Comparison of ENCODE assay signal across 8 cellular contexts in the genomic region with DNA sequence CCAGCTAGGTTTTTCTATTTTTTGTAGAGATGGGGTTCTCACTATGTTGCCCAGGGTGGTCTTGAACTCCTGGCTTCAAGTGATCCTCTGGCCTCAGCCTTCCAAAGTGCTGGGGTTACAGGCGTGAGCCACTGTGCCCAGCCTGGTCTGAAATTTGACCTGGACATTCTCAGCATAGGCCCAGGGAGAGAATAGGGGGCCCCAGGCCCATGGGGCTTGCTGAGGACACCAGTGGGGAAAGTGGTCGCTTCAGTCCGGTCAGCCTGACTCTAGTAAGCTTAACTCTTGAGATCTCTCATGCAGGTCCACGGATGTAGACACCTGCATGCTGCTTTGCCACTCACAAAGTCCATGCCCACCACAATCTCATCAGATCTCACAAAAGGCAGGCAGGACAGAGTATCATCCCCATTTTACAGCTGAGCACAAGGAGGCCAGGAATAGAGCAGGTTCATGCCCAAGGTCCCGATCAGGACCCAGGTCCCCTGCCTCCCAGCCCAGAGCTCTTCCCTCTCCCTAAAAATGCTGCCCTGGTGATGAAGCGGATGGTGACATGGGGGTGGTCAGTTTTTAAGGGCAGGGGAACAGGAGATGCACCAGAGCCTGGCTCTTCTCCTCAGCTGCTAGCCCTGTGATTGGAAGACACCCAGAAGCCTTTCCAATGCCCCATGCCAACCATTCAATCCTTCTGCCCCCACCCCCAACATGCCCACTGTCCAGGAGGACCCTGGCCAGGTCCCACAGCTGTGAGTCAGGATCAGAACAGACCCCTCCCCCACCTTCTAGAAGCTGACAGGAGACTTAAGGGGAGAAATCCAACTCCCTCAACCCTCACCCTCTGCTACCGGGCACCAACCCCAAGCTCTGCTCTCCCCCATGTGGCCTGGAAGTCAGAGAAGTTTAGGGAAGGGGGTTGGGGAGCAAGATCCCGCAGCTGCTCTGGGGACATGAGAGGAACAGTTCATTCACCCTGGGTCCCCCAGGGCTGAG. TPM values are rescaled to one million over a fixed set of nuclear protein-coding genes. Genes with fewer than 3 reads are reported as not detected.
DNase-seq lines count a peak whose midpoint lies in the region; ATAC-seq and TF ChIP-seq lines count a peak whose summit lies in the region.

No MANE protein-coding gene starts in this region.

- H3K4me3 ChIP-seq in A673 (ENCODE audit: low read depth, low read length, poor library complexity, severe bottlenecking) (peak overlapping the region; percentile 85), HEK293 (ENCODE audit: low read depth, low read length) (peak overlapping the region; percentile 49), mammary epithelial cell (replicated peaks in 1 of 3; ENCODE audit: insufficient read depth in 1 of 3, low read depth in 2 of 3, low read length in 3 of 3) (peak overlapping the region; percentile 49 to 74 (median 57)), mesodermal cell (ENCODE audit: extremely low read depth, insufficient read depth, low read length, poor library complexity, severe bottlenecking) (peak overlapping the region; percentile 54)

- ATAC-seq in HG03457 (IDR thresholded peaks at IDR 0.05; ENCODE audit: unreplicated experiment) = no peak

- TF ChIP-seq CTCF in A673 (conservative IDR thresholded peaks at IDR 0.05; ENCODE audit: low read depth, low read length) (no peak), HEK293 (tag by site-specific recombination; IDR thresholded peaks at IDR 0.05) (no peak), mammary epithelial cell (conservative IDR thresholded peaks at IDR 0.05 in 1 of 2, IDR thresholded peaks at IDR 0.05 in 1 of 2; ENCODE audit: extremely low read depth in 1 of 2, insufficient read depth in 1 of 2, low read depth in 1 of 2, low read length in 2 of 2) (no peak)

- dilution Hi-C loops in mammary epithelial cell (cut with HindIII; ENCODE audit: low sequenced_read_pairs) = no loop called here

- peak overlapping the region; percentile 94 for H3K27ac ChIP-seq in A673 (ENCODE audit: low read depth, low read length, poor library complexity, severe bottlenecking)
- no peak overlapping the region for H3K27ac ChIP-seq in HEK293 (ENCODE audit: extremely low read depth, low read depth, low read length)
- peak overlapping the region; percentile 41 for H3K27ac ChIP-seq in mammary epithelial cell (ENCODE audit: insufficient read depth, low read depth, low read length)
- peak overlapping the region; percentile 36 for H3K27ac ChIP-seq in mesodermal cell (ENCODE audit: low read depth, low read length, severe bottlenecking)

- DNase-seq in A673 (ENCODE audit: low spot score) = no peak
- no peak for DNase-seq in mammary epithelial cell
- no peak for DNase-seq in NOMO-1 treated with DMSO at 0.1 percent for 48 hours (lab: John Stamatoyannopoulos, UW; ENCODE audit: unreplicated experiment)
- no peak for DNase-seq in activated CD8-positive, alpha-beta memory T cell treated with anti-CD3 and anti-CD28 coated beads, Interleukin-2, amount 50 U/mL, for 48 hours
- DNase-seq in NCI-H1436 (lab: John Stamatoyannopoulos, UW) = no peak

- no peaks in the 10 kb centered on the region for H3K27me3 ChIP-seq in A673 (replicated peaks; ENCODE audit: insufficient read depth, low read depth, low read length, poor library complexity)
- H3K27me3 ChIP-seq in mammary epithelial cell (ENCODE audit: insufficient read depth, low read length) = no peaks in the 10 kb centered on the region

- H3K4me1 ChIP-seq in A673 (ENCODE audit: insufficient read depth, low read length, poor library complexity, severe bottlenecking) (peaks cover 50% of the 10 kb centered on the region), HEK293 (ENCODE audit: control insufficient read depth, insufficient read depth, low read length) (peaks cover 24% of the 10 kb centered on the region), mammary epithelial cell (ENCODE audit: insufficient read depth, low read length) (peaks cover 41% of the 10 kb centered on the region), mesodermal cell (ENCODE audit: control insufficient read depth, insufficient read depth, low read length, poor library complexity, severe bottlenecking) (peaks cover 54% of the 10 kb centered on the region)

- POLR2A ChIA-PET in A673 (lab: Charles Lee; ENCODE audit: low non-redundant PET) = no interaction called here
- POLR2A ChIA-PET in HEK293 (lab: Yijun Ruan, JAX) = interaction anchor here (6.3 kb wide), 1 partner anchor 9 kb away, joined by 44 read pairs; a partner anchor contains a TSS

- peaks cover 43% of the 10 kb centered on the region for H3K79me2 ChIP-seq in mammary epithelial cell (ENCODE audit: insufficient read depth, low read length)

- BruUV-seq in A673 (replicated peaks; lab: Mats Ljungman, UMichigan) = no TSS peak
- BruUV-seq in mammary epithelial cell (replicated peaks; lab: Mats Ljungman, UMichigan) = no TSS peak

- 61% methylated on average over 7 of the region's 8 CpGs for WGBS in mammary epithelial cell (ENCODE audit: low coverage, missing lambda C conversion rate)
- WGBS in mesodermal cell (ENCODE audit: insufficient coverage in 2 of 2), 2 experiments = 82 to 86% methylated on average over 5 to 7 of the region's 8 CpGs

- H4K20me1 ChIP-seq in mammary epithelial cell (ENCODE audit: insufficient read depth, low read length) = no peaks in the 10 kb centered on the region

- H3K4me2 ChIP-seq in mammary epithelial cell (ENCODE audit: insufficient read depth, low read depth, low read length) = peak overlapping the region; percentile 91

- peak overlapping the region; percentile 66 for H3K9ac ChIP-seq in mammary epithelial cell (ENCODE audit: insufficient read depth, low read length)

- peaks cover 8% of the 10 kb centered on the region for H3K36me3 ChIP-seq in A673 (ENCODE audit: insufficient read depth, low read length, poor library complexity, severe bottlenecking)
- peaks cover 0 to 8% of the 10 kb centered on the region in 2 experiments; a peak in 1 of 3 replicates for H3K36me3 ChIP-seq in HEK293 (ENCODE audit: control insufficient read depth in 2 of 2, insufficient read depth in 1 of 2, low read length in 2 of 2)
- peaks cover 2% of the 10 kb centered on the region for H3K36me3 ChIP-seq in mammary epithelial cell (ENCODE audit: insufficient read depth, low read length)
- peaks cover 23% of the 10 kb centered on the region for H3K36me3 ChIP-seq in mesodermal cell (ENCODE audit: control insufficient read depth, insufficient read depth, low read length)

- in situ Hi-C loops in mammary epithelial cell (cut with MboI; ENCODE audit: low sequenced_read_pairs in 2 of 2) = no loop called here

- CTCF ChIA-PET in A673 (lab: Charles Lee) (no interaction called here), HEK293 (lab: Yijun Ruan, JAX) (interaction anchor here (0.8 to 0.9 kb wide), 3 partner anchors 14 to 26 kb away, joined by 3 to 6 read pairs (median 5); a partner anchor contains a TSS), mammary epithelial cell (lab: Charles Lee; ENCODE audit: low non-redundant PET) (no interaction called here)

- peak overlapping the region; percentile 32 for H2AFZ ChIP-seq in mammary epithelial cell (ENCODE audit: low read depth, low read length)

- intact Hi-C loops in A673 (cut with micrococcal nuclease; ENCODE audit: unreplicated experiment) (no loop called here), mammary epithelial cell (cut with micrococcal nuclease) (no loop called here)

- no peaks in the 10 kb centered on the region for H3K9me3 ChIP-seq in A673 (ENCODE audit: low read depth, low read length, poor library complexity, severe bottlenecking)
- H3K9me3 ChIP-seq in HEK293 (ENCODE audit: control insufficient read depth, insufficient read depth, low read depth, low read length) = no peaks in the 10 kb centered on the region
- H3K9me3 ChIP-seq in mammary epithelial cell (replicated peaks; ENCODE audit: insufficient read depth, low read length) = no peaks in the 10 kb centered on the region
- H3K9me3 ChIP-seq in mesodermal cell (ENCODE audit: control insufficient read depth, low read length) = no peaks in the 10 kb centered on the region

TF ChIP-seq in HEK293, 187 proteins besides CTCF, POLR2A, EP300 and RAD21 (continues in another document):
- TF ChIP-seq ZNF175 (tag by site-specific recombination; IDR thresholded peaks at IDR 0.05) = no peak
- TF ChIP-seq ZNF658 (tag by site-specific recombination; IDR thresholded peaks at IDR 0.05) = no peak
- no peak for TF ChIP-seq ZNF19 (tag by site-specific recombination; IDR thresholded peaks at IDR 0.05; ENCODE audit: low read depth)
- TF ChIP-seq KLF9 (tag by site-specific recombination; IDR thresholded peaks at IDR 0.05; ENCODE audit: low read depth) = no peak
- no peak for TF ChIP-seq ZBTB21 (tag by site-specific recombination; IDR thresholded peaks at IDR 0.05)
- TF ChIP-seq ZNF777 (tag by site-specific recombination; IDR thresholded peaks at IDR 0.05; ENCODE audit: borderline replicate concordance) = no peak
- TF ChIP-seq ZNF248 (tag by site-specific recombination; IDR thresholded peaks at IDR 0.05) = no peak

RNA-seq across cellular contexts. Expression of a gene that starts 1.8 kb away (rescaled TPM):
- total RNA-seq in A673 (2021) (89.5 and 106 TPM in 2 replicates), mammary epithelial cell (10 to 100 TPM; 21.5 to 29.0 TPM)
- 15.6 TPM for polyA plus RNA-seq in mammary epithelial cell
- polyA minus RNA-seq in mammary epithelial cell = 77.3 TPM
- 73.2 TPM for polyA plus RNA-seq in mesodermal cell (2013, experiment 1 of 2)
- 62.8 TPM for polyA plus RNA-seq in mesodermal cell (2013, experiment 2 of 2)

RNA-seq across cellular contexts. Expression of a gene that starts 9.0 kb away (rescaled TPM):
- total RNA-seq in A673 (2021) = 109 and 113 TPM in 2 replicates
- total RNA-seq in mammary epithelial cell = 10 to 100 TPM; 34.0 to 42.1 TPM
- polyA plus RNA-seq in mammary epithelial cell = 27.0 TPM
- 11.9 TPM for polyA minus RNA-seq in mammary epithelial cell
- polyA plus RNA-seq in mesodermal cell (2013, experiment 1 of 2) = 63.0 TPM
- 61.6 TPM for polyA plus RNA-seq in mesodermal cell (2013, experiment 2 of 2)

RNA-seq across cellular contexts. Expression of a gene that starts 13.7 kb away (rescaled TPM):
- total RNA-seq in A673 (2021) = 184 and 194 TPM in 2 replicates
- total RNA-seq in mammary epithelial cell = 10 to 100 TPM; 55.7 to 73.8 TPM
- polyA plus RNA-seq in mammary epithelial cell = 45.0 TPM
- 304 TPM for polyA minus RNA-seq in mammary epithelial cell
- polyA plus RNA-seq in mesodermal cell (2013, experiment 1 of 2) = 72.0 TPM
- 66.0 TPM for polyA plus RNA-seq in mesodermal cell (2013, experiment 2 of 2)

RNA-seq across cellular contexts. Expression of a gene that starts 43.0 kb away (rescaled TPM):
- 83.3 and 92.9 TPM in 2 replicates for total RNA-seq in A673 (2021)
- under 1 TPM; 0.17 to 0.59 TPM for total RNA-seq in mammary epithelial cell
- polyA plus RNA-seq in mammary epithelial cell = 0.05 TPM
- polyA minus RNA-seq in mammary epithelial cell = not detected
- polyA plus RNA-seq in mesodermal cell (2013, experiment 1 of 2) = 0.96 TPM
- polyA plus RNA-seq in mesodermal cell (2013, experiment 2 of 2) = 0.71 TPM

RNA-seq across cellular contexts. Expression of a gene that starts 56.7 kb away (rescaled TPM):
- total RNA-seq in A673 (2021) (15.6 and 23.9 TPM in 2 replicates), mammary epithelial cell (10 to 100 TPM; 11.2 to 17.5 TPM)
- 4.5 TPM for polyA plus RNA-seq in mammary epithelial cell
- 10.5 TPM for polyA minus RNA-seq in mammary epithelial cell
- 14.7 TPM for polyA plus RNA-seq in mesodermal cell (2013, experiment 1 of 2)
- polyA plus RNA-seq in mesodermal cell (2013, experiment 2 of 2) = 15.0 TPM
